In genomic region chr3:197374951-197375560, GRCh38 we compare ENCODE assay signal across 25 cellular contexts.
DNase-seq lines count a peak whose midpoint lies in the region; ATAC-seq, FAIRE-seq and TF ChIP-seq lines count a peak whose summit lies in the region.
"Had no signal": no experiment of that assay in that cellular context is flagged by ENCODE, and none has a peak within 500 bp of the region (broad histone marks: within the 10 kb centered on the region; RNA-seq: fewer than 3 reads in every experiment).

No MANE protein-coding gene starts in this region.

- DNase-seq in right lobe of liver (no peak), HepG2 (ENCODE audit: low spot score) (no peak), left lobe of liver (ENCODE audit: low spot score) (no peak), hepatocyte (ENCODE audit: low spot score) (no peak), NCI-H2171 (lab: John Stamatoyannopoulos, UW) (no peak)
- no peak for DNase-seq in stimulated activated effector memory CD8-positive, alpha-beta T cell treated with anti-CD3 and anti-CD28 coated beads, Interleukin-12 subunit alpha, Interleukin-12 subunit beta, amount 100 ng/mL, for 72 hours (ENCODE audit: low spot score in 2 of 2)
- DNase-seq: activated CD4-positive, alpha-beta T cell treated with anti-CD3 and anti-CD28 coated beads for 1 hour; activated naive CD4-positive, alpha-beta T cell treated with anti-CD3 and anti-CD28 coated beads for 36 hours; activated T-cell treated with anti-CD3 and anti-CD28 coated beads, Interleukin-2, amount 50 U/mL, for 24 hours; NCI-H1105 treated with DMSO at 0.1 percent for 48 hours; NCI-H2107; NCI-H524; stimulated activated CD4-positive, alpha-beta T cell treated with anti-CD3 and anti-CD28 coated beads, Interleukin-4, amount 100 ng/mL, for 24 hours; trophoblast cell had no signal

- no peaks in the 10 kb centered on the region for H4K20me1 ChIP-seq in HepG2 (ENCODE audit: insufficient read depth, low read length)
- H4K20me1 ChIP-seq in hepatocyte (ENCODE audit: insufficient read depth, poor library complexity, severe bottlenecking), result no peaks in the 10 kb centered on the region
- H4K20me1 ChIP-seq: BLaER1 treated with 17β-estradiol and CSF1 and Interleukin-3, amounts not matched to agents 10 nM and 100 nM had no signal

- in situ Hi-C loops in HepG2 (cut with HindIII; ENCODE audit: extremely low pct_ligation_motif_present, low pct_unique_long_range_greater_than_20kb), result no loop called here

- no peak for TF ChIP-seq RAD21 in HepG2 (CRISPR knock-in tag; IDR thresholded peaks at IDR 0.05)

- peaks cover 6% of the 10 kb centered on the region for H3K4me1 Mint-ChIP-seq in stimulated activated effector memory CD8-positive, alpha-beta T cell treated with anti-CD3 and anti-CD28 coated beads, Interleukin-12 subunit alpha, Interleukin-12 subunit beta, amount 100 ng/mL, for 72 hours

- peaks cover 0 to 10% (median 2%) of the 10 kb centered on the region in 4 donors for H3K4me1 ChIP-seq in right lobe of liver
- H3K4me1 ChIP-seq in HepG2 (ENCODE audit: insufficient read depth, low read length), result peaks cover 36% of the 10 kb centered on the region
- H3K4me1 ChIP-seq in hepatocyte (ENCODE audit: insufficient read depth), result peaks cover 26% of the 10 kb centered on the region
- H3K4me1 ChIP-seq: BLaER1 treated with 17β-estradiol and CSF1 and Interleukin-3, amounts not matched to agents 10 nM and 100 nM had no signal

- H3K4me2 ChIP-seq in HepG2 (ENCODE audit: low read depth, low read length) (no peak overlapping the region), hepatocyte (no peak overlapping the region)
- H3K4me2 ChIP-seq: BLaER1 treated with 17β-estradiol and CSF1 and Interleukin-3, amounts not matched to agents 10 nM and 100 nM had no signal

- no peak overlapping the region for H3K27ac ChIP-seq in right lobe of liver
- no peak overlapping the region for H3K27ac ChIP-seq in HepG2 (ENCODE audit: extremely low read length, insufficient read depth, low read length)
- peak overlapping the region; percentile 36 for H3K27ac ChIP-seq in angular gyrus (ENCODE audit: low read depth, low read length)
- H3K27ac ChIP-seq in hepatocyte, result no peak overlapping the region
- H3K27ac ChIP-seq: BLaER1 treated with 17β-estradiol and CSF1 and Interleukin-3, amounts not matched to agents 10 nM and 100 nM; cardiac muscle cell; HL-60; neutrophil had no signal

- ATAC-seq in right lobe of liver (peak in 3 of 4 donors; percentile 14 to 43 (median 34)), HepG2 (no peak), left lobe of liver (peak; percentile 54), HG03025 (IDR thresholded peaks at IDR 0.05; ENCODE audit: low FRiP score, unreplicated experiment) (no peak)
- no peak for ATAC-seq in stimulated activated effector memory CD8-positive, alpha-beta T cell treated with anti-CD3 and anti-CD28 coated beads, Interleukin-12 subunit alpha, Interleukin-12 subunit beta, amount 100 ng/mL, for 72 hours

- 75% methylated on average over 7 of the region's 13 CpGs for WGBS in right lobe of liver (ENCODE audit: insufficient coverage, low coverage, low lambda C conversion rate, missing lambda C conversion rate)
- WGBS in HepG2 (ENCODE audit: low lambda C conversion rate), result 97% methylated on average over 13 of the region's 13 CpGs
- WGBS in hepatocyte (ENCODE audit: low lambda C conversion rate, missing lambda C conversion rate), result 86% methylated on average over 13 of the region's 13 CpGs

- intact Hi-C loops in right lobe of liver (cut with DNase I), result no loop called here
- intact Hi-C loops in HepG2 (cut with micrococcal nuclease; ENCODE audit: unreplicated experiment), result loop anchor here (5.0 kb wide), 4 partner anchors 47 to 127 kb away; no protein-coding TSS in a partner anchor

- POLR2A ChIA-PET in HepG2 (lab: Yijun Ruan, JAX), result interaction anchor here (3.4 kb wide), 1 partner anchor 10 kb away, joined by 14 read pairs; no protein-coding TSS in a partner anchor

- no peaks in the 10 kb centered on the region for H3K36me3 Mint-ChIP-seq in stimulated activated effector memory CD8-positive, alpha-beta T cell treated with anti-CD3 and anti-CD28 coated beads, Interleukin-12 subunit alpha, Interleukin-12 subunit beta, amount 100 ng/mL, for 72 hours

- H2AFZ ChIP-seq in HepG2 (ENCODE audit: low read length), result no peak overlapping the region
- no peak overlapping the region for H2AFZ ChIP-seq in hepatocyte

- H3K36me3 ChIP-seq in right lobe of liver (no peaks in the 10 kb centered on the region), HepG2 (replicated peaks in 1 of 2; ENCODE audit: control insufficient read depth in 1 of 2, insufficient read depth in 2 of 2, low read length in 2 of 2) (no peaks in the 10 kb centered on the region), hepatocyte (replicated peaks; ENCODE audit: insufficient read depth, low read depth) (no peaks in the 10 kb centered on the region)
- H3K36me3 ChIP-seq: BLaER1 treated with 17β-estradiol and CSF1 and Interleukin-3, amounts not matched to agents 10 nM and 100 nM; cardiac muscle cell; neutrophil had no signal

- CTCF ChIA-PET in HepG2 (lab: Yijun Ruan, JAX; ENCODE audit: low intra/inter-chr PET ratio, low total read pairs), result no interaction called here

- no peak overlapping the region for H3K9ac ChIP-seq in HepG2 (ENCODE audit: insufficient read depth, low read depth, low read length)
- H3K9ac ChIP-seq: BLaER1 treated with 17β-estradiol and CSF1 and Interleukin-3, amounts not matched to agents 10 nM and 100 nM had no signal

- BruUV-seq in HepG2 (replicated peaks; lab: Mats Ljungman, UMichigan), result no TSS peak

- no peaks in the 10 kb centered on the region for H3K9me3 ChIP-seq in right lobe of liver
- no peaks in the 10 kb centered on the region for H3K9me3 ChIP-seq in HepG2 (ENCODE audit: low read length)
- no peaks in the 10 kb centered on the region for H3K9me3 ChIP-seq in hepatocyte (ENCODE audit: low read depth)
- H3K9me3 ChIP-seq: BLaER1 treated with 17β-estradiol and CSF1 and Interleukin-3, amounts not matched to agents 10 nM and 100 nM; neutrophil had no signal

- H3K4me3 ChIP-seq in right lobe of liver, result no peak overlapping the region
- H3K4me3 ChIP-seq in HepG2 (replicated peaks in 1 of 3; ENCODE audit: insufficient read depth in 1 of 3, low read depth in 2 of 3, low read length in 3 of 3), result no peak overlapping the region
- H3K4me3 ChIP-seq in hepatocyte, result no peak overlapping the region
- H3K4me3 ChIP-seq: BLaER1 treated with 17β-estradiol and CSF1 and Interleukin-3, amounts not matched to agents 10 nM and 100 nM; cardiac muscle cell had no signal

- TF ChIP-seq CTCF in right lobe of liver (IDR thresholded peaks at IDR 0.05), result no peak
- TF ChIP-seq CTCF in HepG2 (CRISPR knock-in tag; IDR thresholded peaks at IDR 0.05), result no peak
- no peak for TF ChIP-seq CTCF in hepatocyte (IDR thresholded peaks at IDR 0.05; ENCODE audit: poor library complexity)

- TF ChIP-seq POLR2A in right lobe of liver (IDR thresholded peaks at IDR 0.05), result no peak
- TF ChIP-seq POLR2A in HepG2 (IDR thresholded peaks at IDR 0.05; ENCODE audit: insufficient read depth in 1 of 2, low read depth in 2 of 2, low read length in 2 of 2), result no peak

- H3K79me2 ChIP-seq in HepG2 (ENCODE audit: insufficient read depth, low read length) (no peaks in the 10 kb centered on the region), hepatocyte (no peaks in the 10 kb centered on the region)

- H3K9me3 Mint-ChIP-seq in stimulated activated effector memory CD8-positive, alpha-beta T cell treated with anti-CD3 and anti-CD28 coated beads, Interleukin-12 subunit alpha, Interleukin-12 subunit beta, amount 100 ng/mL, for 72 hours, result no peaks in the 10 kb centered on the region
- H3K9me3 Mint-ChIP-seq: activated naive CD4-positive, alpha-beta T cell treated with anti-CD3 and anti-CD28 coated beads for 36 hours; activated T-cell treated with anti-CD3 and anti-CD28 coated beads, Interleukin-2, amount 50 U/mL, for 24 hours; dendritic cell treated with granulocyte-macrophage colony-stimulating factor and Interleukin-4, amounts not matched to agents 40 ng/mL and 50 ng/mL, for 4 days had no signal

- no peak overlapping the region for H3K4me3 Mint-ChIP-seq in stimulated activated effector memory CD8-positive, alpha-beta T cell treated with anti-CD3 and anti-CD28 coated beads, Interleukin-12 subunit alpha, Interleukin-12 subunit beta, amount 100 ng/mL, for 72 hours
- H3K4me3 Mint-ChIP-seq: activated naive CD4-positive, alpha-beta T cell treated with anti-CD3 and anti-CD28 coated beads for 36 hours; activated T-cell treated with anti-CD3 and anti-CD28 coated beads, Interleukin-2, amount 50 U/mL, for 24 hours; dendritic cell treated with granulocyte-macrophage colony-stimulating factor and Interleukin-4, amounts not matched to agents 40 ng/mL and 50 ng/mL, for 4 days had no signal

- no peaks in the 10 kb centered on the region for H3K9me2 ChIP-seq in hepatocyte (replicated peaks; ENCODE audit: insufficient read depth)

- no peak overlapping the region for H3K27ac Mint-ChIP-seq in stimulated activated effector memory CD8-positive, alpha-beta T cell treated with anti-CD3 and anti-CD28 coated beads, Interleukin-12 subunit alpha, Interleukin-12 subunit beta, amount 100 ng/mL, for 72 hours
- H3K27ac Mint-ChIP-seq: activated naive CD4-positive, alpha-beta T cell treated with anti-CD3 and anti-CD28 coated beads for 36 hours; activated T-cell treated with anti-CD3 and anti-CD28 coated beads, Interleukin-2, amount 50 U/mL, for 24 hours; dendritic cell treated with granulocyte-macrophage colony-stimulating factor and Interleukin-4, amounts not matched to agents 40 ng/mL and 50 ng/mL, for 4 days had no signal

- no peak for TF ChIP-seq EP300 in HepG2 (IDR thresholded peaks at IDR 0.05; ENCODE audit: low read depth in 2 of 2, low read length in 2 of 2)
- no peak for TF ChIP-seq EP300 in HepG2 (CRISPR knock-in tag; IDR thresholded peaks at IDR 0.05; ENCODE audit: borderline replicate concordance)

- H3K27me3 ChIP-seq in right lobe of liver (no peaks in the 10 kb centered on the region), HepG2 (ENCODE audit: control insufficient read depth in 1 of 2, insufficient read depth in 2 of 2, low read length in 2 of 2) (no peaks in the 10 kb centered on the region), hepatocyte (no peaks in the 10 kb centered on the region)
- H3K27me3 ChIP-seq: BLaER1 treated with 17β-estradiol and CSF1 and Interleukin-3, amounts not matched to agents 10 nM and 100 nM; cardiac muscle cell had no signal

- no peak for FAIRE-seq in HepG2 (lab: Jason Lieb, UNC)
- FAIRE-seq: endothelial cell of umbilical vein, GM18507, H54, islet of Langerhans had no signal

TF ChIP-seq in HepG2, 621 proteins besides CTCF, POLR2A, EP300 and RAD21 (continues in another document):
- TF ChIP-seq MAX (IDR thresholded peaks at IDR 0.05) (no peak), ZKSCAN1 (IDR thresholded peaks at IDR 0.05; ENCODE audit: low read length) (no peak), KAT7 (CRISPR knock-in tag; IDR thresholded peaks at IDR 0.05; ENCODE audit: borderline replicate concordance) (no peak), ZNF782 (CRISPR knock-in tag; IDR thresholded peaks at IDR 0.05; ENCODE audit: borderline replicate concordance) (no peak)

Comparison
In these comparisons a context has a peak if more than half of its experiments do, and no peak if none do; other contexts are left out.
1. ATAC-seq: peak in right lobe of liver (3 of 4) and left lobe of liver (single experiment); none in HepG2 (single experiment), HG03025 (single experiment) and stimulated activated effector memory CD8-positive, alpha-beta T cell treated with anti-CD3 and anti-CD28 coated beads, Interleukin-12 subunit alpha, Interleukin-12 subunit beta, amount 100 ng/mL, for 72 hours (single experiment).